In the genomic region with DNA sequence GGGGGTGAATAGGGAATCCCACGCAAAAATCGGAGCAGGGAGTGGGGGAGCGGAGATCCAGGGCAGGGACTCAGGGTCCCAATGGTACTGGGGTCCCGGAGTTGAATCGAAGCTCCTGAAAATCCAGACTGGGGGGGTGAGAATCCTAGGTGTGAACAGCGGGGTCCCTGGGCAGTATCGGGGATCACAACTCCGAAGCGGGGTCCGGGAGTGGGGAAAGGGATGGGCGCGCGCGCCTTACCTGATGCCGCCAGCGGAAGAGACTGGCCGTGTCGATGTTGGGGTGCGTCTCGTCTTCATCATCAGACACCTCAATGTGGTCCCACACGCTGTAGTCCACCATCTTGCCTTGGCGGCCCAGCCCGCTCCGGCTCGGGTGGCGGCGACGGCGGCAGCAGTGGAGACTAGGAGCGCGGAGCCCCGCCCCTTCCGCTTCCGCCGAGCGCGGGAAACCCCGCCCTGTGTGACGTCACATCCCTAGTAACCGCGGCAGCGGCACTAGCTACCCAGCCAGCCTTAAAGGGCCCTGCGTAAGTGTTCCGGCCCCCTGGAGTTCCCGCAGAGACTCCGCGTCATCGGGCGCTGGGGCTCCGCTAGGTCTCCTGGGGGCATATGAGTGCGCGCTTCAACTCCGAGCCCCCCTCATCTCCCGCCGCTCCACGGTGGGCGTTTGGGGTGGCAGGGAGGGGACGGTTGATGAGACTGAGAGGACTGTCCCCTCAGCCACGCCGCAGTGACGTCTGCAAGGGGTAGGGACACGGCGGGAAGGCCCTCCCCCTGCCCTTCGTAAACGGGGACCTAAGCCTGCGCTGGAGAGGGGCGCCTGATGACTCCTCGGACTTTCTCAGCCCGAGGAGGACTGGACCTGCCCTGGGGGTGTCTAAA, we compare ENCODE assay signal across 1 cellular context.
TF ChIP-seq lines count a peak whose summit lies in the region.

Gene CDC37, minus strand, starts transcription at position 406 of the 885 bp plus-strand sequence. Its CDS starts 63 bp downstream, at position 343.

TF ChIP-seq in K562, 482 proteins besides CTCF, POLR2A, EP300 and RAD21 (continued from another document):
- TF ChIP-seq ZNF639 (CRISPR knock-in tag; conservative IDR thresholded peaks at IDR 0.05 in 1 of 2, IDR thresholded peaks at IDR 0.05 in 1 of 2) = peak in 1 of 2 experiments; percentile 2; a peak in 1 of 4 replicates
TF ChIP-seq in K562: peak in this region for 96.
